ENCODE assay signal across 20 cellular contexts in genomic region chr4:138890921-138891570, GRCh38.
A peak's percentile ranks its signal among the peaks of the same experiment; 100 is the strongest.
DNase-seq lines count a peak whose midpoint lies in the region; ATAC-seq and TF ChIP-seq lines count a peak whose summit lies in the region.
"Had no signal": no experiment of that assay in that cellular context is flagged by ENCODE, and none has a peak within 500 bp of the region (broad histone marks: within the 10 kb centered on the region; RNA-seq: fewer than 3 reads in every experiment).

No MANE protein-coding gene starts in this region.

- TF ChIP-seq CTCF in neural crest cell (conservative IDR thresholded peaks at IDR 0.05) (no peak), MCF 10A (IDR thresholded peaks at IDR 0.05; ENCODE audit: unreplicated experiment) (no peak)

- ATAC-seq in SK-N-SH treated with all-trans-retinoic acid at 6 μM for 48 hours = no peak
- ATAC-seq in HG02759 (IDR thresholded peaks at IDR 0.05; ENCODE audit: unreplicated experiment) = no peak
- ATAC-seq: activated T-cell treated with anti-CD3 and anti-CD28 coated beads, Interleukin-2, amount 50 U/mL, for 4 hours; esophagus mucosa; naive thymus-derived CD8-positive, alpha-beta T cell had no signal

- WGBS in HUES64 = 70% methylated on average over 13 of the region's 14 CpGs

- no peak overlapping the region for H3K4me3 Mint-ChIP-seq in neural crest cell
- no peak overlapping the region for H3K4me3 Mint-ChIP-seq in MCF 10A (ENCODE audit: unreplicated experiment)
- H3K4me3 Mint-ChIP-seq: activated CD4-positive, alpha-beta memory T cell treated with anti-CD3 and anti-CD28 coated beads for 36 hours; activated naive CD8-positive, alpha-beta T cell treated with anti-CD3 and anti-CD28 coated beads for 36 hours; activated T-cell treated with anti-CD3 and anti-CD28 coated beads, Interleukin-2, amount 50 U/mL, for 4 hours; immature natural killer cell; naive thymus-derived CD8-positive, alpha-beta T cell had no signal

- H3K4me1 ChIP-seq in HUES64 (ENCODE audit: insufficient read depth, low read length) = peaks cover 21% of the 10 kb centered on the region
- H3K4me1 ChIP-seq: breast epithelium, tibial artery had no signal

- BruUV-seq in MCF 10A (replicated peaks; lab: Mats Ljungman, UMichigan) = no TSS peak

- H3K36me3 Mint-ChIP-seq in neural crest cell (ENCODE audit: low read depth) (no peaks in the 10 kb centered on the region), MCF 10A (ENCODE audit: insufficient read depth, unreplicated experiment) (no peaks in the 10 kb centered on the region)
- H3K36me3 Mint-ChIP-seq: activated CD4-positive, alpha-beta memory T cell treated with anti-CD3 and anti-CD28 coated beads for 36 hours; activated naive CD8-positive, alpha-beta T cell treated with anti-CD3 and anti-CD28 coated beads for 36 hours; immature natural killer cell; naive thymus-derived CD8-positive, alpha-beta T cell had no signal

- peaks cover 11% of the 10 kb centered on the region for H3K9me3 ChIP-seq in HUES64 (ENCODE audit: insufficient read depth, low read depth, low read length)
- H3K9me3 ChIP-seq: breast epithelium, tibial artery had no signal

- H3K9me3 Mint-ChIP-seq in neural crest cell (no peaks in the 10 kb centered on the region), MCF 10A (ENCODE audit: unreplicated experiment) (no peaks in the 10 kb centered on the region)
- H3K9me3 Mint-ChIP-seq: activated CD4-positive, alpha-beta memory T cell treated with anti-CD3 and anti-CD28 coated beads for 36 hours; activated naive CD8-positive, alpha-beta T cell treated with anti-CD3 and anti-CD28 coated beads for 36 hours; activated T-cell treated with anti-CD3 and anti-CD28 coated beads, Interleukin-2, amount 50 U/mL, for 4 hours had no signal

- H3K27ac Mint-ChIP-seq in neural crest cell (ENCODE audit: unreplicated experiment) (peak overlapping the region; percentile 16), MCF 10A (ENCODE audit: low read depth, unreplicated experiment) (no peak overlapping the region)
- H3K27ac Mint-ChIP-seq: activated CD4-positive, alpha-beta memory T cell treated with anti-CD3 and anti-CD28 coated beads for 36 hours; activated naive CD8-positive, alpha-beta T cell treated with anti-CD3 and anti-CD28 coated beads for 36 hours; immature natural killer cell; naive thymus-derived CD8-positive, alpha-beta T cell had no signal

- H3K4me3 ChIP-seq in HUES64 (ENCODE audit: low read length) = no peak overlapping the region
- H3K4me3 ChIP-seq: breast epithelium, tibial artery had no signal

- no peaks in the 10 kb centered on the region for H3K27me3 Mint-ChIP-seq in neural crest cell (ENCODE audit: low read depth)
- no peaks in the 10 kb centered on the region for H3K27me3 Mint-ChIP-seq in MCF 10A (ENCODE audit: insufficient read depth, unreplicated experiment)

- POLR2A ChIA-PET in MCF 10A (lab: Yijun Ruan, JAX) = interaction anchor here (1.1 kb wide), 1 partner anchor 16 kb away, joined by 4 read pairs; no protein-coding TSS in a partner anchor

- no peaks in the 10 kb centered on the region for H3K36me3 ChIP-seq in HUES64 (ENCODE audit: insufficient read depth, low read length)
- H3K36me3 ChIP-seq: breast epithelium, tibial artery had no signal

- H3K27ac ChIP-seq in HUES64 (ENCODE audit: low read depth, low read length) = peak overlapping the region; percentile 1; the same call in 1 of the 2 replicates
- H3K27ac ChIP-seq: breast epithelium, tibial artery had no signal

- H3K4me1 Mint-ChIP-seq in neural crest cell (peaks cover 29% of the 10 kb centered on the region), MCF 10A (ENCODE audit: insufficient read depth, unreplicated experiment) (peaks cover 6% of the 10 kb centered on the region)
- H3K4me1 Mint-ChIP-seq: immature natural killer cell; naive thymus-derived CD8-positive, alpha-beta T cell had no signal

- no peaks in the 10 kb centered on the region for H3K27me3 ChIP-seq in HUES64 (ENCODE audit: insufficient read depth, low read length)
- H3K27me3 ChIP-seq: breast epithelium, tibial artery had no signal

- CTCF ChIA-PET in MCF 10A (lab: Yijun Ruan, JAX) = no interaction called here

- intact Hi-C loops in MCF 10A (cut with micrococcal nuclease) = no loop called here

- peak; percentile 53 for DNase-seq in NCI-H2029 (lab: John Stamatoyannopoulos, UW)
- no peak for DNase-seq in neural crest cell (ENCODE audit: low read depth, low spot score)
- DNase-seq in mucosa of gallbladder (ENCODE audit: low spot score) = no peak
- DNase-seq in MCF 10A (ENCODE audit: unreplicated experiment) = no peak
- DNase-seq in kidney glomerular epithelial cell (lab: John Stamatoyannopoulos, UW) = no peak
- DNase-seq: activated CD4-positive, alpha-beta memory T cell treated with anti-CD3 and anti-CD28 coated beads for 36 hours; activated naive CD8-positive, alpha-beta T cell treated with anti-CD3 and anti-CD28 coated beads for 36 hours; activated T-cell treated with anti-CD3 and anti-CD28 coated beads, Interleukin-2, amount 50 U/mL, for 4 hours; dorsolateral prefrontal cortex; glutamatergic neuron; immature natural killer cell; naive thymus-derived CD8-positive, alpha-beta T cell; NCI-H526 treated with DMSO at 0.1 percent for 48 hours; stimulated activated naive CD4-positive, alpha-beta T cell; tibial artery had no signal

- no peak overlapping the region for H3K9ac ChIP-seq in HUES64 (ENCODE audit: low read depth, low read length)

TF ChIP-seq in SK-N-SH treated with all-trans-retinoic acid at 6 μM for 48 hours, 23 proteins besides CTCF, POLR2A, EP300 and RAD21:
- no peak for TF ChIP-seq ZNF70 (CRISPR knock-in tag; IDR thresholded peaks at IDR 0.05)
- TF ChIP-seq ZNF8 (CRISPR knock-in tag; IDR thresholded peaks at IDR 0.05) = no peak
- 0 out of 2 replicates have a peak, but pooled peaks have one; percentile 26 for TF ChIP-seq ZFP3 (CRISPR knock-in tag; IDR thresholded peaks at IDR 0.05)
